Comparison of ENCODE assay signal across 1 cellular context in the genomic region with DNA sequence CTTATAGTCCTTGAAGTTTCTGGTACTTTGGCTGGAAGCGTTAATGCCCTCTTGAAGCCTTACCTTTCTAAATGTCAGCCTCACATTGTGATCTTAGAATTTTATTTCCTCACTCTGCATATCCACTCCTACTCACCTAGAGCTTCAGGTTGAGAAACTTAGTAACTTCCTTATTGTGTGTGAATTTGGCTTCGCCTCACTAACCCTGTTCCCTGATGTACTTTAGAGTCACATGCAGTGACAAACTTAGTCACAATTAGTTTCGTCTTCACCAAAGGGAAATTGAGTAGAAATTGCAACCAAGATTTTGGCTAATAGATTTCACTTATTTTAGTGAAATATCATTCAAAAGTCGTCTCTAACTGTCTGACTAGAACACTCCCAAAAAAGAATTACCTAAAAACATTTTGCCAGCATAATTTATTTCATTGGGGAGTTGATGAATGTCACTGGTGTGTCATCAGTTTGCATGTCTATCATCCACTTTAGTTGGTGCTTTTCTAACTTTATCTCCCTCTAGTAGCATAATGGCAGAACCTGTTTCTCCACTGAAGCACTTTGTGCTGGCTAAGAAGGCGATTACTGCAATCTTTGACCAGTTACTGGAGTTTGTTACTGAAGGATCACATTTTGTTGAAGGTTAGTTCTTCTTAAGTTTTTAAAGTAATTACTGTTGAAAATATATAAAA.
A peak's percentile ranks its signal among the peaks of the same experiment; 100 is the strongest.
TF ChIP-seq lines count a peak whose summit lies in the region.

No MANE protein-coding gene starts in this region.

TF ChIP-seq in GM12878, 131 proteins besides CTCF, POLR2A, EP300 and RAD21 (continued from another document):
- TF ChIP-seq, protein P1, sequence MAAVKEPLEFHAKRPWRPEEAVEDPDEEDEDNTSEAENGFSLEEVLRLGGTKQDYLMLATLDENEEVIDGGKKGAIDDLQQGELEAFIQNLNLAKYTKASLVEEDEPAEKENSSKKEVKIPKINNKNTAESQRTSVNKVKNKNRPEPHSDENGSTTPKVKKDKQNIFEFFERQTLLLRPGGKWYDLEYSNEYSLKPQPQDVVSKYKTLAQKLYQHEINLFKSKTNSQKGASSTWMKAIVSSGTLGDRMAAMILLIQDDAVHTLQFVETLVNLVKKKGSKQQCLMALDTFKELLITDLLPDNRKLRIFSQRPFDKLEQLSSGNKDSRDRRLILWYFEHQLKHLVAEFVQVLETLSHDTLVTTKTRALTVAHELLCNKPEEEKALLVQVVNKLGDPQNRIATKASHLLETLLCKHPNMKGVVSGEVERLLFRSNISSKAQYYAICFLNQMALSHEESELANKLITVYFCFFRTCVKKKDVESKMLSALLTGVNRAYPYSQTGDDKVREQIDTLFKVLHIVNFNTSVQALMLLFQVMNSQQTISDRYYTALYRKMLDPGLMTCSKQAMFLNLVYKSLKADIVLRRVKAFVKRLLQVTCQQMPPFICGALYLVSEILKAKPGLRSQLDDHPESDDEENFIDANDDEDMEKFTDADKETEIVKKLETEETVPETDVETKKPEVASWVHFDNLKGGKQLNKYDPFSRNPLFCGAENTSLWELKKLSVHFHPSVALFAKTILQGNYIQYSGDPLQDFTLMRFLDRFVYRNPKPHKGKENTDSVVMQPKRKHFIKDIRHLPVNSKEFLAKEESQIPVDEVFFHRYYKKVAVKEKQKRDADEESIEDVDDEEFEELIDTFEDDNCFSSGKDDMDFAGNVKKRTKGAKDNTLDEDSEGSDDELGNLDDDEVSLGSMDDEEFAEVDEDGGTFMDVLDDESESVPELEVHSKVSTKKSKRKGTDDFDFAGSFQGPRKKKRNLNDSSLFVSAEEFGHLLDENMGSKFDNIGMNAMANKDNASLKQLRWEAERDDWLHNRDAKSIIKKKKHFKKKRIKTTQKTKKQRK (IDR thresholded peaks at IDR 0.05; ENCODE audit: low read depth, low read length) = no peak
- no peak for TF ChIP-seq ZNF24 (IDR thresholded peaks at IDR 0.05)
- peak; percentile 92 to 94 for TF ChIP-seq BHLHE40 (IDR thresholded peaks at IDR 0.05; ENCODE audit: borderline replicate concordance in 1 of 2, low read depth in 2 of 2, low read length in 1 of 2)
- TF ChIP-seq, protein P2, sequence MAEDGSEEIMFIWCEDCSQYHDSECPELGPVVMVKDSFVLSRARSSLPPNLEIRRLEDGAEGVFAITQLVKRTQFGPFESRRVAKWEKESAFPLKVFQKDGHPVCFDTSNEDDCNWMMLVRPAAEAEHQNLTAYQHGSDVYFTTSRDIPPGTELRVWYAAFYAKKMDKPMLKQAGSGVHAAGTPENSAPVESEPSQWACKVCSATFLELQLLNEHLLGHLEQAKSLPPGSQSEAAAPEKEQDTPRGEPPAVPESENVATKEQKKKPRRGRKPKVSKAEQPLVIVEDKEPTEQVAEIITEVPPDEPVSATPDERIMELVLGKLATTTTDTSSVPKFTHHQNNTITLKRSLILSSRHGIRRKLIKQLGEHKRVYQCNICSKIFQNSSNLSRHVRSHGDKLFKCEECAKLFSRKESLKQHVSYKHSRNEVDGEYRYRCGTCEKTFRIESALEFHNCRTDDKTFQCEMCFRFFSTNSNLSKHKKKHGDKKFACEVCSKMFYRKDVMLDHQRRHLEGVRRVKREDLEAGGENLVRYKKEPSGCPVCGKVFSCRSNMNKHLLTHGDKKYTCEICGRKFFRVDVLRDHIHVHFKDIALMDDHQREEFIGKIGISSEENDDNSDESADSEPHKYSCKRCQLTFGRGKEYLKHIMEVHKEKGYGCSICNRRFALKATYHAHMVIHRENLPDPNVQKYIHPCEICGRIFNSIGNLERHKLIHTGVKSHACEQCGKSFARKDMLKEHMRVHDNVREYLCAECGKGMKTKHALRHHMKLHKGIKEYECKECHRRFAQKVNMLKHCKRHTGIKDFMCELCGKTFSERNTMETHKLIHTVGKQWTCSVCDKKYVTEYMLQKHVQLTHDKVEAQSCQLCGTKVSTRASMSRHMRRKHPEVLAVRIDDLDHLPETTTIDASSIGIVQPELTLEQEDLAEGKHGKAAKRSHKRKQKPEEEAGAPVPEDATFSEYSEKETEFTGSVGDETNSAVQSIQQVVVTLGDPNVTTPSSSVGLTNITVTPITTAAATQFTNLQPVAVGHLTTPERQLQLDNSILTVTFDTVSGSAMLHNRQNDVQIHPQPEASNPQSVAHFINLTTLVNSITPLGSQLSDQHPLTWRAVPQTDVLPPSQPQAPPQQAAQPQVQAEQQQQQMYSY (CRISPR knock-in tag; IDR thresholded peaks at IDR 0.05) = no peak
- peak; percentile 65; the same call in 1 of the 2 replicates for TF ChIP-seq TAF1 (IDR thresholded peaks at IDR 0.05; ENCODE audit: borderline replicate concordance, low read depth, low read length)
- no peak for TF ChIP-seq MYB (IDR thresholded peaks at IDR 0.05; ENCODE audit: borderline replicate concordance, low read depth, low read length)
- peak; percentile 79 for TF ChIP-seq RAD51 (IDR thresholded peaks at IDR 0.05)
- TF ChIP-seq SMAD5 (IDR thresholded peaks at IDR 0.05; ENCODE audit: low read depth) = no peak
- TF ChIP-seq BACH1 (IDR thresholded peaks at IDR 0.05; ENCODE audit: borderline replicate concordance) = peak; percentile 26; the same call in 1 of the 2 replicates
- TF ChIP-seq PML (IDR thresholded peaks at IDR 0.05; ENCODE audit: low read length) = no peak; the same call in 1 of the 2 replicates
- TF ChIP-seq, protein P3, sequence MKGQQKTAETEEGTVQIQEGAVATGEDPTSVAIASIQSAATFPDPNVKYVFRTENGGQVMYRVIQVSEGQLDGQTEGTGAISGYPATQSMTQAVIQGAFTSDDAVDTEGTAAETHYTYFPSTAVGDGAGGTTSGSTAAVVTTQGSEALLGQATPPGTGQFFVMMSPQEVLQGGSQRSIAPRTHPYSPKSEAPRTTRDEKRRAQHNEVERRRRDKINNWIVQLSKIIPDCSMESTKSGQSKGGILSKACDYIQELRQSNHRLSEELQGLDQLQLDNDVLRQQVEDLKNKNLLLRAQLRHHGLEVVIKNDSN (IDR thresholded peaks at IDR 0.05; ENCODE audit: borderline replicate concordance, extremely low read length, insufficient read depth, low read depth, low read length) = no peak
- TF ChIP-seq STAT1 (conservative IDR thresholded peaks at IDR 0.05) = no peak
- TF ChIP-seq ATF7 (IDR thresholded peaks at IDR 0.05; ENCODE audit: low read depth) = peak; percentile 53
- TF ChIP-seq, protein P4, sequence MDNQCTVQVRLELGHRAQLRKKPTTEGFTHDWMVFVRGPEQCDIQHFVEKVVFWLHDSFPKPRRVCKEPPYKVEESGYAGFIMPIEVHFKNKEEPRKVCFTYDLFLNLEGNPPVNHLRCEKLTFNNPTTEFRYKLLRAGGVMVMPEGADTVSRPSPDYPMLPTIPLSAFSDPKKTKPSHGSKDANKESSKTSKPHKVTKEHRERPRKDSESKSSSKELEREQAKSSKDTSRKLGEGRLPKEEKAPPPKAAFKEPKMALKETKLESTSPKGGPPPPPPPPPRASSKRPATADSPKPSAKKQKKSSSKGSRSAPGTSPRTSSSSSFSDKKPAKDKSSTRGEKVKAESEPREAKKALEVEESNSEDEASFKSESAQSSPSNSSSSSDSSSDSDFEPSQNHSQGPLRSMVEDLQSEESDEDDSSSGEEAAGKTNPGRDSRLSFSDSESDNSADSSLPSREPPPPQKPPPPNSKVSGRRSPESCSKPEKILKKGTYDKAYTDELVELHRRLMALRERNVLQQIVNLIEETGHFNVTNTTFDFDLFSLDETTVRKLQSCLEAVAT (IDR thresholded peaks at IDR 0.05) = peak; percentile 60; the same call in 1 of the 2 replicates
- TF ChIP-seq, protein P5, sequence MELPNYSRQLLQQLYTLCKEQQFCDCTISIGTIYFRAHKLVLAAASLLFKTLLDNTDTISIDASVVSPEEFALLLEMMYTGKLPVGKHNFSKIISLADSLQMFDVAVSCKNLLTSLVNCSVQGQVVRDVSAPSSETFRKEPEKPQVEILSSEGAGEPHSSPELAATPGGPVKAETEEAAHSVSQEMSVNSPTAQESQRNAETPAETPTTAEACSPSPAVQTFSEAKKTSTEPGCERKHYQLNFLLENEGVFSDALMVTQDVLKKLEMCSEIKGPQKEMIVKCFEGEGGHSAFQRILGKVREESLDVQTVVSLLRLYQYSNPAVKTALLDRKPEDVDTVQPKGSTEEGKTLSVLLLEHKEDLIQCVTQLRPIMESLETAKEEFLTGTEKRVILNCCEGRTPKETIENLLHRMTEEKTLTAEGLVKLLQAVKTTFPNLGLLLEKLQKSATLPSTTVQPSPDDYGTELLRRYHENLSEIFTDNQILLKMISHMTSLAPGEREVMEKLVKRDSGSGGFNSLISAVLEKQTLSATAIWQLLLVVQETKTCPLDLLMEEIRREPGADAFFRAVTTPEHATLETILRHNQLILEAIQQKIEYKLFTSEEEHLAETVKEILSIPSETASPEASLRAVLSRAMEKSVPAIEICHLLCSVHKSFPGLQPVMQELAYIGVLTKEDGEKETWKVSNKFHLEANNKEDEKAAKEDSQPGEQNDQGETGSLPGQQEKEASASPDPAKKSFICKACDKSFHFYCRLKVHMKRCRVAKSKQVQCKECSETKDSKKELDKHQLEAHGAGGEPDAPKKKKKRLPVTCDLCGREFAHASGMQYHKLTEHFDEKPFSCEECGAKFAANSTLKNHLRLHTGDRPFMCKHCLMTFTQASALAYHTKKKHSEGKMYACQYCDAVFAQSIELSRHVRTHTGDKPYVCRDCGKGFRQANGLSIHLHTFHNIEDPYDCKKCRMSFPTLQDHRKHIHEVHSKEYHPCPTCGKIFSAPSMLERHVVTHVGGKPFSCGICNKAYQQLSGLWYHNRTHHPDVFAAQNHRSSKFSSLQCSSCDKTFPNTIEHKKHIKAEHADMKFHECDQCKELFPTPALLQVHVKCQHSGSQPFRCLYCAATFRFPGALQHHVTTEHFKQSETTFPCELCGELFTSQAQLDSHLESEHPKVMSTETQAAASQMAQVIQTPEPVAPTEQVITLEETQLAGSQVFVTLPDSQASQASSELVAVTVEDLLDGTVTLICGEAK (IDR thresholded peaks at IDR 0.05; ENCODE audit: borderline replicate concordance) = peak; percentile 51; the same call in 1 of the 2 replicates
- TF ChIP-seq SPI1 (IDR thresholded peaks at IDR 0.05; ENCODE audit: borderline replicate concordance, insufficient read depth, low read depth, low read length) = no peak
- TF ChIP-seq RUNX3 (IDR thresholded peaks at IDR 0.05; ENCODE audit: low read length) = peak; percentile 54; the same call in 1 of the 2 replicates
- TF ChIP-seq MYC (IDR thresholded peaks at IDR 0.05; ENCODE audit: insufficient read depth, insufficient read length, insufficient replicate concordance, low read length, severe bottlenecking) = no peak
- TF ChIP-seq NFIC (IDR thresholded peaks at IDR 0.05; ENCODE audit: low read depth, low read length) = peak; percentile 66
- TF ChIP-seq IRF4 (IDR thresholded peaks at IDR 0.05; ENCODE audit: low read depth, low read length) = no peak
- TF ChIP-seq, protein P6, sequence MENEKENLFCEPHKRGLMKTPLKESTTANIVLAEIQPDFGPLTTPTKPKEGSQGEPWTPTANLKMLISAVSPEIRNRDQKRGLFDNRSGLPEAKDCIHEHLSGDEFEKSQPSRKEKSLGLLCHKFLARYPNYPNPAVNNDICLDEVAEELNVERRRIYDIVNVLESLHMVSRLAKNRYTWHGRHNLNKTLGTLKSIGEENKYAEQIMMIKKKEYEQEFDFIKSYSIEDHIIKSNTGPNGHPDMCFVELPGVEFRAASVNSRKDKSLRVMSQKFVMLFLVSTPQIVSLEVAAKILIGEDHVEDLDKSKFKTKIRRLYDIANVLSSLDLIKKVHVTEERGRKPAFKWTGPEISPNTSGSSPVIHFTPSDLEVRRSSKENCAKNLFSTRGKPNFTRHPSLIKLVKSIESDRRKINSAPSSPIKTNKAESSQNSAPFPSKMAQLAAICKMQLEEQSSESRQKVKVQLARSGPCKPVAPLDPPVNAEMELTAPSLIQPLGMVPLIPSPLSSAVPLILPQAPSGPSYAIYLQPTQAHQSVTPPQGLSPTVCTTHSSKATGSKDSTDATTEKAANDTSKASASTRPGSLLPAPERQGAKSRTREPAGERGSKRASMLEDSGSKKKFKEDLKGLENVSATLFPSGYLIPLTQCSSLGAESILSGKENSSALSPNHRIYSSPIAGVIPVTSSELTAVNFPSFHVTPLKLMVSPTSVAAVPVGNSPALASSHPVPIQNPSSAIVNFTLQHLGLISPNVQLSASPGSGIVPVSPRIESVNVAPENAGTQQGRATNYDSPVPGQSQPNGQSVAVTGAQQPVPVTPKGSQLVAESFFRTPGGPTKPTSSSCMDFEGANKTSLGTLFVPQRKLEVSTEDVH (IDR thresholded peaks at IDR 0.05; ENCODE audit: low read depth, partially characterized antibody) = peak; percentile 21
- no peak for TF ChIP-seq ZSCAN29 (IDR thresholded peaks at IDR 0.05)
- TF ChIP-seq MEF2B (IDR thresholded peaks at IDR 0.05; ENCODE audit: partially characterized antibody, poor library complexity, severe bottlenecking) = peak; percentile 63
- TF ChIP-seq SP1 (IDR thresholded peaks at IDR 0.05; ENCODE audit: low read depth, low read length) = no peak
- no peak for TF ChIP-seq BMI1 (IDR thresholded peaks at IDR 0.05; ENCODE audit: borderline replicate concordance)
- TF ChIP-seq, protein P7, sequence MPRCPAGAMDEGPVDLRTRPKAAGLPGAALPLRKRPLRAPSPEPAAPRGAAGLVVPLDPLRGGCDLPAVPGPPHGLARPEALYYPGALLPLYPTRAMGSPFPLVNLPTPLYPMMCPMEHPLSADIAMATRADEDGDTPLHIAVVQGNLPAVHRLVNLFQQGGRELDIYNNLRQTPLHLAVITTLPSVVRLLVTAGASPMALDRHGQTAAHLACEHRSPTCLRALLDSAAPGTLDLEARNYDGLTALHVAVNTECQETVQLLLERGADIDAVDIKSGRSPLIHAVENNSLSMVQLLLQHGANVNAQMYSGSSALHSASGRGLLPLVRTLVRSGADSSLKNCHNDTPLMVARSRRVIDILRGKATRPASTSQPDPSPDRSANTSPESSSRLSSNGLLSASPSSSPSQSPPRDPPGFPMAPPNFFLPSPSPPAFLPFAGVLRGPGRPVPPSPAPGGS (IDR thresholded peaks at IDR 0.05; ENCODE audit: borderline replicate concordance, insufficient read depth, low read depth, low read length, poor library complexity, severe bottlenecking) = peak; percentile 60
